Comparison of ENCODE assay signal across 10 cellular contexts in the genomic region with DNA sequence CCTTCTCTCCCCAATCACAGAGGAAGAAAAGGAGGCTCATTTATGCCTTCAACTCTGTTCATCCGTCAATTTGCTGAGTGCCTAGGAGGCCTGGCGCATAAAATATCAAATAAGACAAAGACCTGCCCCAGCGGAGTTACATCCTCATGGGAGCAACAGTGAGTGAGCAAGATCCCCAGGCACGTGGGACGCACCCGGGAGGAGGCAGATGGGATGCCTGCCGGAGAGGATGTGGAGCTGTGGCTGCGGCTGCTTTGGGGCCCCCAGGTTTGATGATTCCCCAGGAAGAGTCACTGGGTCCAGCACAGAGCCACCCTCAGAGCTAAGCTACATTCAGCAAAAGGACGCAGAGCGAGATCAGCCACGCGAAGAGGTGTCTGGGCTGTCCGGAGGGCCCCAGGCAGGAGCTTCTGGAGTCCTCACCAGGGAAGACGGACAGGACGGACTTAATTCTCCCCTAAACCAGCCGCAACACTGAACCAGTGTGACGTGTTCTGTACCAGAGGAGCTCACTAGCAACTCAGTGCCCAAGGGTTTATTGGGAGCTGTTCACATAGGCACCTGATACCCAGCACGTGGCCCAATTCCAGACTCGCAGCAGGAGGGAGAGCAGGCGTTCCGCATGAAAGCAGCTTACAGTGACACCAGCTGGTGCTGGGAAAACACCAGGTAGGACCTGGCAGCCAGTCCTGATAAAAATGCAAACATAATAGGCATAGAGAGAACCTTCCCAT. TPM values are rescaled to one million over a fixed set of nuclear protein-coding genes. Genes with fewer than 3 reads are reported as not detected.
DNase-seq lines count a peak whose midpoint lies in the region; ATAC-seq, FAIRE-seq and TF ChIP-seq lines count a peak whose summit lies in the region.
"Had no signal": no experiment of that assay in that cellular context is flagged by ENCODE, and none has a peak within 500 bp of the region (broad histone marks: within the 10 kb centered on the region; RNA-seq: fewer than 3 reads in every experiment).

No MANE protein-coding gene starts in this region.

- peaks cover 20 to 22% (median 20%) of the 10 kb centered on the region in 3 donors for H3K4me1 Mint-ChIP-seq in IgD-negative memory B cell

- H3K4me3 Mint-ChIP-seq in IgD-negative memory B cell, result peak overlapping the region in 3 of 4 donors; percentile 47 to 85 (median 61)

- FAIRE-seq in GM12892 (lab: Jason Lieb, UNC), result no peak

- ATAC-seq in foreskin keratinocyte (peak; percentile 66), sciatic nerve (no peak)
- ATAC-seq: naive thymus-derived CD4-positive, alpha-beta T cell had no signal

- peaks cover 7% of the 10 kb centered on the region for H3K27me3 Mint-ChIP-seq in IgD-negative memory B cell

- peaks cover 19% of the 10 kb centered on the region for H3K27me3 ChIP-seq in foreskin keratinocyte

- H3K9me3 Mint-ChIP-seq in IgD-negative memory B cell, result no peaks in the 10 kb centered on the region
- H3K9me3 Mint-ChIP-seq: naive thymus-derived CD4-positive, alpha-beta T cell had no signal

- in situ Hi-C loops in ACHN (cut with HindIII; ENCODE audit: low pct_ligation_motif_present, low pct_unique_long_range_greater_than_20kb, low sequenced_read_pairs), result no loop called here

- no peak overlapping the region for H3K27ac ChIP-seq in foreskin keratinocyte

- DNase-seq in ACHN (peak; percentile 74), NCI-H69 (lab: John Stamatoyannopoulos, UW) (peak; percentile 96), foreskin keratinocyte (peak in 1 of 2 donors; percentile 47), GM12892 (ENCODE audit: insufficient read length) (no peak), activated gamma-delta T cell (lab: John Stamatoyannopoulos, UW) (no peak), sciatic nerve (ENCODE audit: low spot score) (no peak)
- no peak for DNase-seq in activated naive CD4-positive, alpha-beta T cell treated with anti-CD3 and anti-CD28 coated beads, Interleukin-2, amount 50 U/mL, for 16 hours
- DNase-seq: naive thymus-derived CD4-positive, alpha-beta T cell had no signal

- intact Hi-C loops in sciatic nerve (cut with DNase I), result no loop called here

- TF ChIP-seq POLR2A in GM12892 (IDR thresholded peaks at IDR 0.05; ENCODE audit: low read depth, low read length), result no peak

- H3K27ac Mint-ChIP-seq in IgD-negative memory B cell, result peak overlapping the region; percentile 35 to 93 (median 92)

- TF ChIP-seq CTCF in foreskin keratinocyte (conservative IDR thresholded peaks at IDR 0.05), result no peak

- no peaks in the 10 kb centered on the region for H3K36me3 Mint-ChIP-seq in IgD-negative memory B cell
- H3K36me3 Mint-ChIP-seq: naive thymus-derived CD4-positive, alpha-beta T cell had no signal

- peaks cover 4% of the 10 kb centered on the region for H3K4me1 ChIP-seq in foreskin keratinocyte

RNA-seq across cellular contexts. Expression of a gene that starts 11.2 kb away (rescaled TPM):
- polyA plus RNA-seq in IgD-negative memory B cell (not detected), foreskin keratinocyte (not detected in 2 replicates)
- total RNA-seq in foreskin keratinocyte (not detected in 2 replicates), sciatic nerve (not detected)
- not detected for polyA plus RNA-seq in GM12892 (2012; ENCODE audit: missing spikeins)
- total RNA-seq: glomerular endothelial cell; naive thymus-derived CD4-positive, alpha-beta T cell had no signal
- polyA plus RNA-seq: naive thymus-derived CD4-positive, alpha-beta T cell had no signal

RNA-seq across cellular contexts. Expression of a gene that starts 26.1 kb away (rescaled TPM):
- polyA plus RNA-seq in IgD-negative memory B cell (37.3 TPM), foreskin keratinocyte (8.9 and 9.4 TPM in 2 replicates)
- total RNA-seq in foreskin keratinocyte (14.0 and 15.5 TPM in 2 replicates), sciatic nerve (32.3 TPM)
- 14.5 TPM for polyA plus RNA-seq in GM12892 (2012; ENCODE audit: missing spikeins)

RNA-seq across cellular contexts. Expression of a gene that starts 55.8 kb away (rescaled TPM):
- polyA plus RNA-seq in IgD-negative memory B cell, result 6.9 TPM
- 455 and 588 TPM in 2 replicates for total RNA-seq in foreskin keratinocyte
- polyA plus RNA-seq in foreskin keratinocyte, result 419 and 621 TPM in 2 replicates
- 17.1 TPM for polyA plus RNA-seq in GM12892 (2012; ENCODE audit: missing spikeins)
- total RNA-seq in sciatic nerve, result 11.5 TPM

Comparison
In these comparisons a context has a peak if more than half of its experiments do, and no peak if none do; other contexts are left out.
1. DNase-seq: peak in ACHN (single experiment) and NCI-H69 (single experiment); none in GM12892 (single experiment), activated gamma-delta T cell (single experiment), sciatic nerve (single experiment) and activated naive CD4-positive, alpha-beta T cell treated with anti-CD3 and anti-CD28 coated beads, Interleukin-2, amount 50 U/mL, for 16 hours (single experiment).
2. RNA of a gene that starts 55.8 kb away (total RNA-seq): 455 to 588 TPM in foreskin keratinocyte; 11.5 TPM in sciatic nerve (single experiment); every median in the first group is over 10 times any median in the second.